In genomic region chr19:44093931-44094765, GRCh38 we compare ENCODE assay signal across 8 cellular contexts. TPM values are rescaled to one million over a fixed set of nuclear protein-coding genes. Genes with fewer than 3 reads are reported as not detected.
DNase-seq lines count a peak whose midpoint lies in the region; ATAC-seq, FAIRE-seq and TF ChIP-seq lines count a peak whose summit lies in the region.

Gene ZNF224 (plus strand): TSS chr19:44094361. CDS start chr19:44097874, 3,513 bp downstream.

- FAIRE-seq in A549 (lab: Jason Lieb, UNC) = peak; percentile 88

- peaks cover 8% of the 10 kb centered on the region; the same call in 2 of the 3 replicates for H3K4me1 ChIP-seq in A549

- peak within 1 kb of the TSS; percentile 87 for H3K4me3 ChIP-seq in A549

- WGBS in A549 (ENCODE audit: missing lambda C conversion rate) = 3% methylated on average over 50 of the region's 50 CpGs

- TF ChIP-seq EP300 in A549 (IDR thresholded peaks at IDR 0.05) = no peak

- H3K9me3 ChIP-seq in A549 = peaks cover 31% of the 10 kb centered on the region

- H3K27ac ChIP-seq in A549 = peak within 1 kb of the TSS; percentile 72 to 85

- ATAC-seq in A549 (peak; percentile 97 to 99), GM18909 (IDR thresholded peaks at IDR 0.05; ENCODE audit: poor library complexity, unreplicated experiment) (peak; percentile 87), HG03175 (IDR thresholded peaks at IDR 0.05; ENCODE audit: unreplicated experiment) (peak; percentile 74)

- POLR2A ChIA-PET in A549 (lab: Yijun Ruan, JAX) = interaction anchor here (0.6 to 1.4 kb wide), 5 partner anchors 19 to 406 kb away, joined by 3 to 18 read pairs (median 4); partner anchors contain the start of genes ZNF180, ZNF223, ZNF225 and ZNF227

- CTCF ChIA-PET in A549 (lab: Yijun Ruan, JAX) = interaction anchor here (1.2 kb wide), 1 partner anchor 23 kb away, joined by 3 read pairs; no protein-coding TSS in a partner anchor

- TF ChIP-seq RAD21 in A549 (conservative IDR thresholded peaks at IDR 0.05 in 1 of 2, IDR thresholded peaks at IDR 0.05 in 1 of 2) = no peak

- H3K4me2 ChIP-seq in A549 = peak within 1 kb of the TSS; percentile 75

- TF ChIP-seq POLR2A in A549 (IDR thresholded peaks at IDR 0.05; ENCODE audit: low read length) = peak; percentile 34

- DNase-seq in A549 (ENCODE audit: low read depth in 1 of 2, low spot score in 1 of 2) (peak; percentile 94 to 97), NCI-H345 (lab: John Stamatoyannopoulos, UW) (peak; percentile 90), cerebellar cortex (ENCODE audit: low spot score) (peak; percentile 97), islet precursor cell (peak; percentile 98)
- peak; percentile 68 for DNase-seq in activated CD4-positive, CD25-positive, alpha-beta regulatory T cell treated with anti-CD3 and anti-CD28 coated beads, Interleukin-2, amount 50 U/mL, for 16 hours (ENCODE audit: low read depth, low spot score)
- DNase-seq in stimulated activated CD4-positive, alpha-beta T cell treated with anti-CD3 and anti-CD28 coated beads, Interleukin-12 subunit alpha, Interleukin-12 subunit beta, amount 100 ng/mL, for 48 hours (ENCODE audit: low read depth in 2 of 3, low spot score in 1 of 3) = peak; percentile 65 to 79 (median 73)

- TF ChIP-seq CTCF in A549 (IDR thresholded peaks at IDR 0.05) = no peak

TF ChIP-seq in A549, 52 proteins besides CTCF, POLR2A, EP300 and RAD21:
- 0 out of 3 replicates have a peak, but pooled peaks have one; percentile 67 for TF ChIP-seq BCL3 (IDR thresholded peaks at IDR 0.05)
- peak; percentile 36 to 61; a peak in 1 of 5 replicates for TF ChIP-seq JUN (IDR thresholded peaks at IDR 0.05)
- TF ChIP-seq HEYL (CRISPR knock-in tag; IDR thresholded peaks at IDR 0.05) = no peak
- TF ChIP-seq PHF8 (IDR thresholded peaks at IDR 0.05; ENCODE audit: borderline replicate concordance, low read depth) = peak; percentile 68; the same call in 1 of the 2 replicates
- no peak for TF ChIP-seq RNF2 (IDR thresholded peaks at IDR 0.05; ENCODE audit: borderline replicate concordance, low read depth)
- peak; percentile 41; the same call in 1 of the 2 replicates for TF ChIP-seq MAX (IDR thresholded peaks at IDR 0.05)

RNA-seq across cellular contexts. Expression of gene ZNF224, which starts in this region (rescaled TPM):
- polyA plus RNA-seq in A549 (2011; rRNA removed) (22.3 and 25.0 TPM in 2 replicates), A549 (2017; fragmentation: RNase III; extraction: RNeasy Plus Mini Kit Qiagen cat#74134 plus additional on column Dnase treatment) (17.0 to 21.0 TPM (median 17.1 TPM) in 3 replicates)
- polyA plus RNA-seq in A549 (2012; cell fraction: cytosol; rRNA removed) = 6.5 and 6.6 TPM in 2 replicates
- 10.3 and 14.1 TPM in 2 replicates for polyA plus RNA-seq in A549 (2012; cell fraction: nucleus; rRNA removed)
- polyA minus RNA-seq in A549 (2011; rRNA and poly(A)+ RNA removed) = 21.9 and 25.1 TPM in 2 replicates

Comparison
In these comparisons a context has a peak if more than half of its experiments do, and no peak if none do; other contexts are left out.
1. Peak in every context shown above with its lines: DNase-seq, ATAC-seq, H3K4me3 ChIP-seq and H3K27ac ChIP-seq.